Comparison of ENCODE assay signal across 22 cellular contexts in genomic region chr14:98208943-98209342, GRCh38.
A peak's percentile ranks its signal among the peaks of the same experiment; 100 is the strongest.
DNase-seq lines count a peak whose midpoint lies in the region; ATAC-seq and TF ChIP-seq lines count a peak whose summit lies in the region.
"Had no signal": no experiment of that assay in that cellular context is flagged by ENCODE, and none has a peak within 500 bp of the region (broad histone marks: within the 10 kb centered on the region; RNA-seq: fewer than 3 reads in every experiment).

No MANE protein-coding gene starts in this region.

- peaks cover 89% of the 10 kb centered on the region for H3K4me1 Mint-ChIP-seq in stimulated activated naive CD8-positive, alpha-beta T cell treated with anti-CD3 and anti-CD28 coated beads, Interleukin-15, Interleukin-2, amounts not matched to agents 100 ng/mL and 50 ng/mL, for 24 hours (ENCODE audit: low read depth)
- H3K4me1 Mint-ChIP-seq in central memory CD8-positive, alpha-beta T cell = peaks cover 67% of the 10 kb centered on the region
- peaks cover 15% of the 10 kb centered on the region for H3K4me1 Mint-ChIP-seq in type B pancreatic cell (ENCODE audit: unreplicated experiment)

- H3K27me3 Mint-ChIP-seq in stimulated activated naive CD8-positive, alpha-beta T cell treated with anti-CD3 and anti-CD28 coated beads, Interleukin-15, Interleukin-2, amounts not matched to agents 100 ng/mL and 50 ng/mL, for 24 hours = no peaks in the 10 kb centered on the region
- no peaks in the 10 kb centered on the region for H3K27me3 Mint-ChIP-seq in central memory CD8-positive, alpha-beta T cell
- peaks cover 22% of the 10 kb centered on the region for H3K27me3 Mint-ChIP-seq in type B pancreatic cell

- H3K4me1 ChIP-seq in Loucy (ENCODE audit: insufficient read depth, low read length, poor library complexity, severe bottlenecking) = peaks cover 71% of the 10 kb centered on the region
- H3K4me1 ChIP-seq: Caco-2, upper lobe of left lung had no signal

- no peaks in the 10 kb centered on the region for H3K9me3 ChIP-seq in Loucy (ENCODE audit: insufficient read depth, low read depth, low read length)
- H3K9me3 ChIP-seq: Caco-2, upper lobe of left lung had no signal

- no peak for ATAC-seq in stimulated activated naive CD8-positive, alpha-beta T cell treated with anti-CD3 and anti-CD28 coated beads, Interleukin-15, Interleukin-2, amounts not matched to agents 100 U/mL and 50 U/mL, for 24 hours
- no peak for ATAC-seq in central memory CD8-positive, alpha-beta T cell (replicated peaks; ENCODE audit: extremely low read depth, poor library complexity, severe bottlenecking)
- ATAC-seq in GM21367 (IDR thresholded peaks at IDR 0.05; ENCODE audit: unreplicated experiment) = no peak
- ATAC-seq: stimulated activated effector memory CD8-positive, alpha-beta T cell treated with anti-CD3 and anti-CD28 coated beads, Interleukin-12 subunit alpha, Interleukin-12 subunit beta, amount 100 ng/mL, for 72 hours had no signal

- H3K9me2 ChIP-seq in Loucy (replicated peaks; ENCODE audit: low read depth, low read length) = no peaks in the 10 kb centered on the region

- H2AFZ ChIP-seq in Loucy (ENCODE audit: low read length) = no peak overlapping the region

- TF ChIP-seq CTCF in Loucy (conservative IDR thresholded peaks at IDR 0.05; ENCODE audit: low read length) (peak; percentile 10; the same call in 1 of the 2 replicates), type B pancreatic cell (conservative IDR thresholded peaks at IDR 0.05) (peak; percentile 37)

- no peaks in the 10 kb centered on the region for H3K79me2 ChIP-seq in Loucy (ENCODE audit: insufficient read depth, low read length)

- H3K4me3 ChIP-seq in Loucy (ENCODE audit: low read length, poor library complexity, severe bottlenecking) = no peak overlapping the region
- H3K4me3 ChIP-seq: dorsolateral prefrontal cortex, upper lobe of left lung had no signal

- H3F3A ChIP-seq in Loucy (ENCODE audit: low read depth) = no peaks in the 10 kb centered on the region

- H4K20me1 ChIP-seq in Loucy (ENCODE audit: insufficient read depth, low read length, poor library complexity, severe bottlenecking) = no peaks in the 10 kb centered on the region

- H3K27ac Mint-ChIP-seq in stimulated activated naive CD8-positive, alpha-beta T cell treated with anti-CD3 and anti-CD28 coated beads, Interleukin-15, Interleukin-2, amounts not matched to agents 100 ng/mL and 50 ng/mL, for 24 hours = peak overlapping the region; percentile 94
- H3K27ac Mint-ChIP-seq in central memory CD8-positive, alpha-beta T cell (ENCODE audit: low read depth) = peak overlapping the region; percentile 94
- no peak overlapping the region for H3K27ac Mint-ChIP-seq in type B pancreatic cell

- no peaks in the 10 kb centered on the region for H3K27me3 ChIP-seq in Loucy (ENCODE audit: insufficient read depth, low read length, poor library complexity, severe bottlenecking)
- H3K27me3 ChIP-seq: brain microvascular endothelial cell, upper lobe of left lung had no signal

- H3K4me2 ChIP-seq in Loucy (ENCODE audit: low read depth, low read length, poor library complexity, severe bottlenecking) = peak overlapping the region; percentile 78

- no peaks in the 10 kb centered on the region for H3K36me3 ChIP-seq in Loucy (ENCODE audit: insufficient read depth, low read length)
- H3K36me3 ChIP-seq: brain microvascular endothelial cell, upper lobe of left lung had no signal

- peak overlapping the region; percentile 65 for H3K9ac ChIP-seq in Loucy (ENCODE audit: low read depth, low read length, poor library complexity, severe bottlenecking)

- no peak overlapping the region for H3K4me3 Mint-ChIP-seq in stimulated activated naive CD8-positive, alpha-beta T cell treated with anti-CD3 and anti-CD28 coated beads, Interleukin-15, Interleukin-2, amounts not matched to agents 100 ng/mL and 50 ng/mL, for 24 hours
- no peak overlapping the region for H3K4me3 Mint-ChIP-seq in central memory CD8-positive, alpha-beta T cell
- H3K4me3 Mint-ChIP-seq in type B pancreatic cell = no peak overlapping the region
- H3K4me3 Mint-ChIP-seq: stimulated activated effector memory CD8-positive, alpha-beta T cell treated with anti-CD3 and anti-CD28 coated beads, Interleukin-12 subunit alpha, Interleukin-12 subunit beta, amount 100 ng/mL, for 72 hours had no signal

- DNase-seq in stimulated activated naive CD8-positive, alpha-beta T cell treated with anti-CD3 and anti-CD28 coated beads, Interleukin-15, Interleukin-2, amounts not matched to agents 100 U/mL and 50 U/mL, for 24 hours = no peak
- DNase-seq in central memory CD8-positive, alpha-beta T cell (ENCODE audit: low spot score in 2 of 2) = no peak
- DNase-seq in type B pancreatic cell (ENCODE audit: extremely low spot score, unreplicated experiment) = no peak
- DNase-seq in foreskin melanocyte = no peak
- no peak for DNase-seq in SKM-1 treated with dmso at 0.1 percent for 144 hours (lab: John Stamatoyannopoulos, UW; ENCODE audit: unreplicated experiment)
- DNase-seq: activated CD4-positive, alpha-beta T cell treated with anti-CD3 and anti-CD28 coated beads for 48 hours; amygdala; brain microvascular endothelial cell; Caco-2; DMS53; dorsolateral prefrontal cortex; NCI-H1048; NCI-H1694; NCI-H82; SIG-M5; substantia nigra; T-helper 9 cell; upper lobe of left lung had no signal

- H3K36me3 Mint-ChIP-seq in stimulated activated naive CD8-positive, alpha-beta T cell treated with anti-CD3 and anti-CD28 coated beads, Interleukin-15, Interleukin-2, amounts not matched to agents 100 ng/mL and 50 ng/mL, for 24 hours (ENCODE audit: low read depth) = no peaks in the 10 kb centered on the region
- peaks cover 3% of the 10 kb centered on the region for H3K36me3 Mint-ChIP-seq in central memory CD8-positive, alpha-beta T cell (ENCODE audit: insufficient read depth)
- H3K36me3 Mint-ChIP-seq in type B pancreatic cell = no peaks in the 10 kb centered on the region
- H3K36me3 Mint-ChIP-seq: stimulated activated effector memory CD8-positive, alpha-beta T cell treated with anti-CD3 and anti-CD28 coated beads, Interleukin-12 subunit alpha, Interleukin-12 subunit beta, amount 100 ng/mL, for 72 hours had no signal

- no peaks in the 10 kb centered on the region for H3K9me3 Mint-ChIP-seq in stimulated activated naive CD8-positive, alpha-beta T cell treated with anti-CD3 and anti-CD28 coated beads, Interleukin-15, Interleukin-2, amounts not matched to agents 100 ng/mL and 50 ng/mL, for 24 hours
- no peaks in the 10 kb centered on the region for H3K9me3 Mint-ChIP-seq in central memory CD8-positive, alpha-beta T cell
- no peaks in the 10 kb centered on the region for H3K9me3 Mint-ChIP-seq in type B pancreatic cell
- H3K9me3 Mint-ChIP-seq: stimulated activated effector memory CD8-positive, alpha-beta T cell treated with anti-CD3 and anti-CD28 coated beads, Interleukin-12 subunit alpha, Interleukin-12 subunit beta, amount 100 ng/mL, for 72 hours had no signal
